In the genomic region with DNA sequence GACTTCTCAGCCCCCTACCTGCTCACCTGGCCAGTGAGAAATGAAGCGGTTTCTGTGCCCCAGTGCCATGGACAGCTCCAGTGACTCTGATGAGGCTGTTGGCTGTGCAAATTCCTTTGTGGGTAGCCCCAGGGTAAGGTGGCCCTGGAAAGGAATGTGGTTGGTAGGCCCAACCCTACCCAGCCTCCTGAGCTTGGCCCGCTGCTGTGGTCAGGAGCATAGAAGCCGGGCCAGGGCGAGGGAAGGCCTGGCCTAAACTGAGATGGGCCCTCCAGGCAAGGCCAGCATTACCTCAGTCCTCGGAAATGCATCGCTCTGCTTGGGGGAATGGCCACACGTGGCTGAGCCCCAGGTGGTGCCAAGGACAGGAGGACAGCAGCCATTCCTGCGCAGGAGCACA, we compare ENCODE assay signal across 12 cellular contexts. TPM values are rescaled to one million over a fixed set of nuclear protein-coding genes. Genes with fewer than 3 reads are reported as not detected.
DNase-seq lines count a peak whose midpoint lies in the region; ATAC-seq and TF ChIP-seq lines count a peak whose summit lies in the region.
"Had no signal": no experiment of that assay in that cellular context is flagged by ENCODE, and none has a peak within 500 bp of the region (broad histone marks: within the 10 kb centered on the region; RNA-seq: fewer than 3 reads in every experiment).

No MANE protein-coding gene starts in this region.

- intact Hi-C loops in esophagus muscularis mucosa (cut with DNase I), result no loop called here
- intact Hi-C loops in sigmoid colon (cut with DNase I), result no loop called here

- H3K36me3 ChIP-seq in CD8-positive, alpha-beta memory T cell (ENCODE audit: insufficient read depth, low read length), result no peaks in the 10 kb centered on the region
- H3K36me3 ChIP-seq in Peyer's patch (no peaks in the 10 kb centered on the region), esophagus muscularis mucosa (no peaks in the 10 kb centered on the region), sigmoid colon (no peaks in the 10 kb centered on the region)
- H3K36me3 ChIP-seq: spleen had no signal

- no peaks in the 10 kb centered on the region for H3K36me3 Mint-ChIP-seq in CD8-positive, alpha-beta memory T cell

- H3K4me3 ChIP-seq in CD8-positive, alpha-beta memory T cell (ENCODE audit: low read length), result no peak overlapping the region
- no peak overlapping the region for H3K4me3 ChIP-seq in Peyer's patch
- no peak overlapping the region for H3K4me3 ChIP-seq in esophagus muscularis mucosa
- H3K4me3 ChIP-seq in sigmoid colon, result no peak overlapping the region

- WGBS in esophagus muscularis mucosa, result 87% methylated on average over 3 of the region's 8 CpGs
- WGBS in sigmoid colon, 2 donors, result 87 to 93% methylated on average over 8 of the region's 8 CpGs

- no peak overlapping the region for H3K4me3 Mint-ChIP-seq in CD8-positive, alpha-beta memory T cell
- H3K4me3 Mint-ChIP-seq: activated B cell treated with CpG ODN at 0.5 μM for 24 hours had no signal

- DNase-seq in CD8-positive, alpha-beta memory T cell, result no peak
- DNase-seq in Peyer's patch (no peak), esophagus muscularis mucosa (ENCODE audit: extremely low spot score) (no peak), sigmoid colon (no peak), DMS 273 treated with DMSO at 0.1 percent for 48 hours (lab: John Stamatoyannopoulos, UW) (no peak), NCI-H2081 (lab: John Stamatoyannopoulos, UW) (no peak)
- DNase-seq in stimulated activated naive CD4-positive, alpha-beta T cell treated with Interleukin-2 at 50 U/mL for 16 hours (lab: John Stamatoyannopoulos, UW), result no peak
- DNase-seq: activated B cell treated with CpG ODN at 0.5 μM for 24 hours; activated naive CD4-positive, alpha-beta T cell treated with Interleukin-2 at 50 U/mL for 16 hours; spleen; stimulated activated naive CD8-positive, alpha-beta T cell treated with anti-CD3 and anti-CD28 coated beads, Interleukin-15, Interleukin-2, amounts not matched to agents 100 U/mL and 50 U/mL, for 24 hours had no signal

- ATAC-seq in GM21528 (IDR thresholded peaks at IDR 0.05; ENCODE audit: low FRiP score, unreplicated experiment), result no peak
- ATAC-seq: stimulated activated naive CD8-positive, alpha-beta T cell treated with anti-CD3 and anti-CD28 coated beads, Interleukin-15, Interleukin-2, amounts not matched to agents 100 U/mL and 50 U/mL, for 24 hours had no signal

- POLR2A ChIA-PET in CD8-positive, alpha-beta memory T cell (lab: Charles Lee), result no interaction called here

- H3K27ac ChIP-seq in CD8-positive, alpha-beta memory T cell (ENCODE audit: low read depth, low read length), result no peak overlapping the region
- H3K27ac ChIP-seq in Peyer's patch, result peak overlapping the region; percentile 31 to 77 (median 73)
- peak overlapping the region; percentile 87 to 96 (median 89) for H3K27ac ChIP-seq in esophagus muscularis mucosa (replicated peaks in 1 of 4)
- H3K27ac ChIP-seq in sigmoid colon, result peak overlapping the region; percentile 77 to 94 (median 86)

- no peaks in the 10 kb centered on the region for H3K9me3 ChIP-seq in CD8-positive, alpha-beta memory T cell (ENCODE audit: low read length)
- H3K9me3 ChIP-seq in Peyer's patch (no peaks in the 10 kb centered on the region), esophagus muscularis mucosa (no peaks in the 10 kb centered on the region), sigmoid colon (no peaks in the 10 kb centered on the region)
- H3K9me3 ChIP-seq: spleen had no signal

- H3K27me3 ChIP-seq in CD8-positive, alpha-beta memory T cell (ENCODE audit: insufficient read depth, low read length, poor library complexity, severe bottlenecking), result no peaks in the 10 kb centered on the region
- H3K27me3 ChIP-seq in Peyer's patch (no peaks in the 10 kb centered on the region), esophagus muscularis mucosa (no peaks in the 10 kb centered on the region), sigmoid colon (no peaks in the 10 kb centered on the region)
- H3K27me3 ChIP-seq: spleen had no signal

- peak overlapping the region in 6 of 8 donors; percentile 43 to 95 (median 92) for H3K27ac Mint-ChIP-seq in CD8-positive, alpha-beta memory T cell
- H3K27ac Mint-ChIP-seq: activated B cell treated with CpG ODN at 0.5 μM for 24 hours had no signal

- peaks cover 32% of the 10 kb centered on the region for H3K4me1 ChIP-seq in CD8-positive, alpha-beta memory T cell (ENCODE audit: insufficient read depth, low read length)
- H3K4me1 ChIP-seq in Peyer's patch (peaks cover 0 to 76% (median 33%) of the 10 kb centered on the region in 4 donors), esophagus muscularis mucosa (peaks cover 83 to 90% (median 85%) of the 10 kb centered on the region in 4 donors), sigmoid colon (peaks cover 0 to 86% (median 81%) of the 10 kb centered on the region in 4 donors)

- CTCF ChIA-PET in CD8-positive, alpha-beta memory T cell (lab: Charles Lee), result interaction anchor here (0.8 kb wide), 1 partner anchor 36 kb away, joined by 3 read pairs; no protein-coding TSS in a partner anchor

- peaks cover 13 to 22% (median 16%) of the 10 kb centered on the region in 3 donors for H3K4me1 Mint-ChIP-seq in CD8-positive, alpha-beta memory T cell

- TF ChIP-seq CTCF in Peyer's patch (IDR thresholded peaks at IDR 0.05) (no peak), esophagus muscularis mucosa (IDR thresholded peaks at IDR 0.05) (no peak), sigmoid colon (IDR thresholded peaks at IDR 0.05) (no peak)

- H3K27me3 Mint-ChIP-seq in CD8-positive, alpha-beta memory T cell, result peaks cover 0 to 1% of the 10 kb centered on the region in 2 donors

- no peak for TF ChIP-seq EP300 in esophagus muscularis mucosa (IDR thresholded peaks at IDR 0.05)
- no peak for TF ChIP-seq EP300 in sigmoid colon (IDR thresholded peaks at IDR 0.05)

- H3K9me3 Mint-ChIP-seq in CD8-positive, alpha-beta memory T cell, result no peaks in the 10 kb centered on the region
- H3K9me3 Mint-ChIP-seq: activated B cell treated with CpG ODN at 0.5 μM for 24 hours had no signal

- TF ChIP-seq POLR2A in Peyer's patch (IDR thresholded peaks at IDR 0.05) (no peak), esophagus muscularis mucosa (IDR thresholded peaks at IDR 0.05; ENCODE audit: low read depth) (no peak), sigmoid colon (IDR thresholded peaks at IDR 0.05) (no peak)

RNA-seq across cellular contexts. Expression of a gene that starts 16.9 kb away (rescaled TPM):
- total RNA-seq in CD8-positive, alpha-beta memory T cell, result under 1 TPM; 0.11 to 0.20 TPM
- polyA plus RNA-seq in CD8-positive, alpha-beta memory T cell, result not detected
- total RNA-seq in Peyer's patch, result 10 to 100 TPM in 2 of 4 donors, 1 to 10 TPM in 2; 5.8 to 18.9 (median 10.2) TPM
- 1 to 10 TPM; 1.5 to 4.9 (median 3.8) TPM for total RNA-seq in esophagus muscularis mucosa
- total RNA-seq in sigmoid colon, result 1 to 10 TPM; 1.8 to 4.2 (median 2.0) TPM
- 1 to 10 TPM; 1.8 to 6.2 (median 2.4) TPM for polyA plus RNA-seq in sigmoid colon
- total RNA-seq: activated B cell treated with CpG ODN at 0.5 μM for 24 hours had no signal

RNA-seq across cellular contexts. Expression of a gene that starts 55.3 kb away (rescaled TPM):
- under 1 TPM; 0.70 to 0.93 TPM for total RNA-seq in CD8-positive, alpha-beta memory T cell
- 0.63 TPM for polyA plus RNA-seq in CD8-positive, alpha-beta memory T cell
- total RNA-seq in Peyer's patch (10 to 100 TPM; 18.2 to 80.9 (median 49.9) TPM), esophagus muscularis mucosa (under 1 TPM; under 0.01 to 0.71 (median 0.40) TPM), sigmoid colon (under 1 TPM; under 0.01 to 0.83 (median 0.60) TPM)
- 1 to 10 TPM in 2 of 3 donors, under 1 TPM in 1; 0.46 to 6.4 (median 1.8) TPM for polyA plus RNA-seq in sigmoid colon

Comparison
In these comparisons a context has a peak if more than half of its experiments do, and no peak if none do; other contexts are left out.
1. RNA of a gene that starts 55.3 kb away (total RNA-seq): 18.2 to 80.9 TPM in Peyer's patch; 0.70 to 0.93 TPM in CD8-positive, alpha-beta memory T cell, under 0.01 to 0.83 TPM in sigmoid colon and under 0.01 to 0.71 TPM in esophagus muscularis mucosa; every median in the first group is over 4 times any median in the second.